Comparison of ENCODE assay signal across 1 cellular context in the genomic region with DNA sequence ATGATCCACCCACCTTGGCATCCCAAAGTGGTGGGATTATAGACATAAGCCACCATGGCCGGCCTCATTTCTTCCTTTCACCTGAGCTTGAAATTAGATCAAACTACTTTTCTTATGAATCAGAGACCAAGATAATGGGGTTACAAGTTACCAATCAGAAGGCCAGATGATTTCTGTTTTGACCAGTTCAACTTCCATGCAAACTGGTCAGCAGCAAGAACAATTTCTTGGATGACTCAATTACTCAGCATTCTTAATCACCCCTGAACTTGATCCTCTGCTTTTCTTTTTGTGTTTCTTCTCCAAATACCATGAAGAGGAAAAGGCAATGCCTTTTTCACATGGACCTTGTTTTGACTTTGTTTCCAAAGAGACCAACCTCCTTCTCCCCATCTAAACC.
TF ChIP-seq lines count a peak whose summit lies in the region.

No MANE protein-coding gene starts in this region.

TF ChIP-seq in SK-N-SH treated with all-trans-retinoic acid at 6 μM for 48 hours, 23 proteins besides CTCF, POLR2A, EP300 and RAD21 (continued from another document):
- TF ChIP-seq, protein P1, sequence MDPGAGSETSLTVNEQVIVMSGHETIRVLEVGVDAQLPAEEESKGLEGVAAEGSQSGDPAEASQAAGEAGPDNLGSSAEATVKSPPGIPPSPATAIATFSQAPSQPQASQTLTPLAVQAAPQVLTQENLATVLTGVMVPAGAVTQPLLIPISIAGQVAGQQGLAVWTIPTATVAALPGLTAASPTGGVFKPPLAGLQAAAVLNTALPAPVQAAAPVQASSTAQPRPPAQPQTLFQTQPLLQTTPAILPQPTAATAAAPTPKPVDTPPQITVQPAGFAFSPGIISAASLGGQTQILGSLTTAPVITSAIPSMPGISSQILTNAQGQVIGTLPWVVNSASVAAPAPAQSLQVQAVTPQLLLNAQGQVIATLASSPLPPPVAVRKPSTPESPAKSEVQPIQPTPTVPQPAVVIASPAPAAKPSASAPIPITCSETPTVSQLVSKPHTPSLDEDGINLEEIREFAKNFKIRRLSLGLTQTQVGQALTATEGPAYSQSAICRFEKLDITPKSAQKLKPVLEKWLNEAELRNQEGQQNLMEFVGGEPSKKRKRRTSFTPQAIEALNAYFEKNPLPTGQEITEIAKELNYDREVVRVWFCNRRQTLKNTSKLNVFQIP (CRISPR knock-in tag; IDR thresholded peaks at IDR 0.05; ENCODE audit: borderline replicate concordance, low read depth): no peak
- TF ChIP-seq ZNF70 (CRISPR knock-in tag; IDR thresholded peaks at IDR 0.05): no peak
- no peak for TF ChIP-seq ARNTL (CRISPR knock-in tag; IDR thresholded peaks at IDR 0.05; ENCODE audit: borderline replicate concordance, low read depth)
- no peak for TF ChIP-seq TCF4 (CRISPR knock-in tag; IDR thresholded peaks at IDR 0.05; ENCODE audit: borderline replicate concordance)
- TF ChIP-seq BACH2 (CRISPR knock-in tag; IDR thresholded peaks at IDR 0.05; ENCODE audit: borderline replicate concordance): no peak
- TF ChIP-seq SNAI2 (CRISPR knock-in tag; IDR thresholded peaks at IDR 0.05): no peak
- TF ChIP-seq, protein P2, sequence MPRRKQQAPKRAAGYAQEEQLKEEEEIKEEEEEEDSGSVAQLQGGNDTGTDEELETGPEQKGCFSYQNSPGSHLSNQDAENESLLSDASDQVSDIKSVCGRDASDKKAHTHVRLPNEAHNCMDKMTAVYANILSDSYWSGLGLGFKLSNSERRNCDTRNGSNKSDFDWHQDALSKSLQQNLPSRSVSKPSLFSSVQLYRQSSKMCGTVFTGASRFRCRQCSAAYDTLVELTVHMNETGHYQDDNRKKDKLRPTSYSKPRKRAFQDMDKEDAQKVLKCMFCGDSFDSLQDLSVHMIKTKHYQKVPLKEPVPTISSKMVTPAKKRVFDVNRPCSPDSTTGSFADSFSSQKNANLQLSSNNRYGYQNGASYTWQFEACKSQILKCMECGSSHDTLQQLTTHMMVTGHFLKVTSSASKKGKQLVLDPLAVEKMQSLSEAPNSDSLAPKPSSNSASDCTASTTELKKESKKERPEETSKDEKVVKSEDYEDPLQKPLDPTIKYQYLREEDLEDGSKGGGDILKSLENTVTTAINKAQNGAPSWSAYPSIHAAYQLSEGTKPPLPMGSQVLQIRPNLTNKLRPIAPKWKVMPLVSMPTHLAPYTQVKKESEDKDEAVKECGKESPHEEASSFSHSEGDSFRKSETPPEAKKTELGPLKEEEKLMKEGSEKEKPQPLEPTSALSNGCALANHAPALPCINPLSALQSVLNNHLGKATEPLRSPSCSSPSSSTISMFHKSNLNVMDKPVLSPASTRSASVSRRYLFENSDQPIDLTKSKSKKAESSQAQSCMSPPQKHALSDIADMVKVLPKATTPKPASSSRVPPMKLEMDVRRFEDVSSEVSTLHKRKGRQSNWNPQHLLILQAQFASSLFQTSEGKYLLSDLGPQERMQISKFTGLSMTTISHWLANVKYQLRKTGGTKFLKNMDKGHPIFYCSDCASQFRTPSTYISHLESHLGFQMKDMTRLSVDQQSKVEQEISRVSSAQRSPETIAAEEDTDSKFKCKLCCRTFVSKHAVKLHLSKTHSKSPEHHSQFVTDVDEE (CRISPR knock-in tag; IDR thresholded peaks at IDR 0.05): no peak
- TF ChIP-seq ZNF565 (CRISPR knock-in tag; conservative IDR thresholded peaks at IDR 0.05; ENCODE audit: low read depth): no peak
- TF ChIP-seq ZC3H10 (CRISPR knock-in tag; IDR thresholded peaks at IDR 0.05): no peak
